ENCODE assay signal across 1 cellular context in genomic region chr11:62727833-62728721, GRCh38.
TF ChIP-seq lines count a peak whose summit lies in the region.

A gene with protein sequence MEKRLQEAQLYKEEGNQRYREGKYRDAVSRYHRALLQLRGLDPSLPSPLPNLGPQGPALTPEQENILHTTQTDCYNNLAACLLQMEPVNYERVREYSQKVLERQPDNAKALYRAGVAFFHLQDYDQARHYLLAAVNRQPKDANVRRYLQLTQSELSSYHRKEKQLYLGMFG (plus strand): TSS chr11:62728486. CDS start chr11:62728849, 363 bp downstream.

TF ChIP-seq in GM12878, 131 proteins besides CTCF, POLR2A, EP300 and RAD21 (continued from another document):
- TF ChIP-seq, protein P1, sequence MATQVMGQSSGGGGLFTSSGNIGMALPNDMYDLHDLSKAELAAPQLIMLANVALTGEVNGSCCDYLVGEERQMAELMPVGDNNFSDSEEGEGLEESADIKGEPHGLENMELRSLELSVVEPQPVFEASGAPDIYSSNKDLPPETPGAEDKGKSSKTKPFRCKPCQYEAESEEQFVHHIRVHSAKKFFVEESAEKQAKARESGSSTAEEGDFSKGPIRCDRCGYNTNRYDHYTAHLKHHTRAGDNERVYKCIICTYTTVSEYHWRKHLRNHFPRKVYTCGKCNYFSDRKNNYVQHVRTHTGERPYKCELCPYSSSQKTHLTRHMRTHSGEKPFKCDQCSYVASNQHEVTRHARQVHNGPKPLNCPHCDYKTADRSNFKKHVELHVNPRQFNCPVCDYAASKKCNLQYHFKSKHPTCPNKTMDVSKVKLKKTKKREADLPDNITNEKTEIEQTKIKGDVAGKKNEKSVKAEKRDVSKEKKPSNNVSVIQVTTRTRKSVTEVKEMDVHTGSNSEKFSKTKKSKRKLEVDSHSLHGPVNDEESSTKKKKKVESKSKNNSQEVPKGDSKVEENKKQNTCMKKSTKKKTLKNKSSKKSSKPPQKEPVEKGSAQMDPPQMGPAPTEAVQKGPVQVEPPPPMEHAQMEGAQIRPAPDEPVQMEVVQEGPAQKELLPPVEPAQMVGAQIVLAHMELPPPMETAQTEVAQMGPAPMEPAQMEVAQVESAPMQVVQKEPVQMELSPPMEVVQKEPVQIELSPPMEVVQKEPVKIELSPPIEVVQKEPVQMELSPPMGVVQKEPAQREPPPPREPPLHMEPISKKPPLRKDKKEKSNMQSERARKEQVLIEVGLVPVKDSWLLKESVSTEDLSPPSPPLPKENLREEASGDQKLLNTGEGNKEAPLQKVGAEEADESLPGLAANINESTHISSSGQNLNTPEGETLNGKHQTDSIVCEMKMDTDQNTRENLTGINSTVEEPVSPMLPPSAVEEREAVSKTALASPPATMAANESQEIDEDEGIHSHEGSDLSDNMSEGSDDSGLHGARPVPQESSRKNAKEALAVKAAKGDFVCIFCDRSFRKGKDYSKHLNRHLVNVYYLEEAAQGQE (IDR thresholded peaks at IDR 0.05; ENCODE audit: low read depth, low read length) = peak; percentile 35; the same call in 1 of the 2 replicates
- TF ChIP-seq SREBF2 (IDR thresholded peaks at IDR 0.05; ENCODE audit: low read length) (no peak), CEBPB (IDR thresholded peaks at IDR 0.05; ENCODE audit: borderline replicate concordance in 1 of 2, low read depth in 2 of 2, low read length in 2 of 2) (peak in 1 of 2 experiments; percentile 73; a peak in 1 of 4 replicates), NFYA (IDR thresholded peaks at IDR 0.05; ENCODE audit: borderline replicate concordance, low read depth, low read length) (peak; percentile 69), YBX1 (IDR thresholded peaks at IDR 0.05) (no peak), ETV6 (conservative IDR thresholded peaks at IDR 0.05 in 1 of 2, IDR thresholded peaks at IDR 0.05 in 1 of 2; ENCODE audit: borderline replicate concordance in 1 of 2, low read depth in 1 of 2) (no peak; a peak in 1 of 4 replicates), HDGF (IDR thresholded peaks at IDR 0.05) (no peak), NR2C2 (IDR thresholded peaks at IDR 0.05; ENCODE audit: borderline replicate concordance, control insufficient read depth, insufficient read length, low read depth) (peak; percentile 79), NRF1 (conservative IDR thresholded peaks at IDR 0.05; ENCODE audit: low read depth, low read length) (no peak), DPF2 (IDR thresholded peaks at IDR 0.05) (no peak), FOXK2 (IDR thresholded peaks at IDR 0.05) (peak; percentile 39; the same call in 1 of the 2 replicates), FOXM1 (IDR thresholded peaks at IDR 0.05; ENCODE audit: low read depth, low read length) (peak; percentile 64; the same call in 1 of the 2 replicates), PML (IDR thresholded peaks at IDR 0.05; ENCODE audit: low read length) (peak; percentile 63), RUNX3 (IDR thresholded peaks at IDR 0.05; ENCODE audit: low read length) (peak; percentile 92), SP1 (IDR thresholded peaks at IDR 0.05; ENCODE audit: low read depth, low read length) (peak; percentile 80), IRF5 (IDR thresholded peaks at IDR 0.05; ENCODE audit: borderline replicate concordance) (no peak), KLF5 (IDR thresholded peaks at IDR 0.05; ENCODE audit: partially characterized antibody) (peak; percentile 47), E2F8 (IDR thresholded peaks at IDR 0.05; ENCODE audit: low read depth, partially characterized antibody) (no peak), CBFB (IDR thresholded peaks at IDR 0.05; ENCODE audit: low read depth) (peak; percentile 76; the same call in 1 of the 2 replicates), BACH1 (IDR thresholded peaks at IDR 0.05; ENCODE audit: borderline replicate concordance) (0 out of 2 replicates have a peak, but pooled peaks have one; percentile 13), ASH2L (IDR thresholded peaks at IDR 0.05; ENCODE audit: borderline replicate concordance, low read depth) (peak; percentile 52; the same call in 1 of the 2 replicates), BHLHE40 (IDR thresholded peaks at IDR 0.05; ENCODE audit: borderline replicate concordance in 1 of 2, low read depth in 2 of 2, low read length in 1 of 2) (peak in 1 of 2 experiments; percentile 28; a peak in 2 of 4 replicates), TCF7 (IDR thresholded peaks at IDR 0.05; ENCODE audit: borderline replicate concordance) (no peak), ATF7 (IDR thresholded peaks at IDR 0.05; ENCODE audit: low read depth) (peak; percentile 44)
- TF ChIP-seq, protein P2, sequence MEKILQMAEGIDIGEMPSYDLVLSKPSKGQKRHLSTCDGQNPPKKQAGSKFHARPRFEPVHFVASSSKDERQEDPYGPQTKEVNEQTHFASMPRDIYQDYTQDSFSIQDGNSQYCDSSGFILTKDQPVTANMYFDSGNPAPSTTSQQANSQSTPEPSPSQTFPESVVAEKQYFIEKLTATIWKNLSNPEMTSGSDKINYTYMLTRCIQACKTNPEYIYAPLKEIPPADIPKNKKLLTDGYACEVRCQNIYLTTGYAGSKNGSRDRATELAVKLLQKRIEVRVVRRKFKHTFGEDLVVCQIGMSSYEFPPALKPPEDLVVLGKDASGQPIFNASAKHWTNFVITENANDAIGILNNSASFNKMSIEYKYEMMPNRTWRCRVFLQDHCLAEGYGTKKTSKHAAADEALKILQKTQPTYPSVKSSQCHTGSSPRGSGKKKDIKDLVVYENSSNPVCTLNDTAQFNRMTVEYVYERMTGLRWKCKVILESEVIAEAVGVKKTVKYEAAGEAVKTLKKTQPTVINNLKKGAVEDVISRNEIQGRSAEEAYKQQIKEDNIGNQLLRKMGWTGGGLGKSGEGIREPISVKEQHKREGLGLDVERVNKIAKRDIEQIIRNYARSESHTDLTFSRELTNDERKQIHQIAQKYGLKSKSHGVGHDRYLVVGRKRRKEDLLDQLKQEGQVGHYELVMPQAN (conservative IDR thresholded peaks at IDR 0.05) = peak; percentile 86
- TF ChIP-seq, protein P3, sequence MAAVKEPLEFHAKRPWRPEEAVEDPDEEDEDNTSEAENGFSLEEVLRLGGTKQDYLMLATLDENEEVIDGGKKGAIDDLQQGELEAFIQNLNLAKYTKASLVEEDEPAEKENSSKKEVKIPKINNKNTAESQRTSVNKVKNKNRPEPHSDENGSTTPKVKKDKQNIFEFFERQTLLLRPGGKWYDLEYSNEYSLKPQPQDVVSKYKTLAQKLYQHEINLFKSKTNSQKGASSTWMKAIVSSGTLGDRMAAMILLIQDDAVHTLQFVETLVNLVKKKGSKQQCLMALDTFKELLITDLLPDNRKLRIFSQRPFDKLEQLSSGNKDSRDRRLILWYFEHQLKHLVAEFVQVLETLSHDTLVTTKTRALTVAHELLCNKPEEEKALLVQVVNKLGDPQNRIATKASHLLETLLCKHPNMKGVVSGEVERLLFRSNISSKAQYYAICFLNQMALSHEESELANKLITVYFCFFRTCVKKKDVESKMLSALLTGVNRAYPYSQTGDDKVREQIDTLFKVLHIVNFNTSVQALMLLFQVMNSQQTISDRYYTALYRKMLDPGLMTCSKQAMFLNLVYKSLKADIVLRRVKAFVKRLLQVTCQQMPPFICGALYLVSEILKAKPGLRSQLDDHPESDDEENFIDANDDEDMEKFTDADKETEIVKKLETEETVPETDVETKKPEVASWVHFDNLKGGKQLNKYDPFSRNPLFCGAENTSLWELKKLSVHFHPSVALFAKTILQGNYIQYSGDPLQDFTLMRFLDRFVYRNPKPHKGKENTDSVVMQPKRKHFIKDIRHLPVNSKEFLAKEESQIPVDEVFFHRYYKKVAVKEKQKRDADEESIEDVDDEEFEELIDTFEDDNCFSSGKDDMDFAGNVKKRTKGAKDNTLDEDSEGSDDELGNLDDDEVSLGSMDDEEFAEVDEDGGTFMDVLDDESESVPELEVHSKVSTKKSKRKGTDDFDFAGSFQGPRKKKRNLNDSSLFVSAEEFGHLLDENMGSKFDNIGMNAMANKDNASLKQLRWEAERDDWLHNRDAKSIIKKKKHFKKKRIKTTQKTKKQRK (IDR thresholded peaks at IDR 0.05; ENCODE audit: low read depth, low read length) = no peak
- TF ChIP-seq, protein P4, sequence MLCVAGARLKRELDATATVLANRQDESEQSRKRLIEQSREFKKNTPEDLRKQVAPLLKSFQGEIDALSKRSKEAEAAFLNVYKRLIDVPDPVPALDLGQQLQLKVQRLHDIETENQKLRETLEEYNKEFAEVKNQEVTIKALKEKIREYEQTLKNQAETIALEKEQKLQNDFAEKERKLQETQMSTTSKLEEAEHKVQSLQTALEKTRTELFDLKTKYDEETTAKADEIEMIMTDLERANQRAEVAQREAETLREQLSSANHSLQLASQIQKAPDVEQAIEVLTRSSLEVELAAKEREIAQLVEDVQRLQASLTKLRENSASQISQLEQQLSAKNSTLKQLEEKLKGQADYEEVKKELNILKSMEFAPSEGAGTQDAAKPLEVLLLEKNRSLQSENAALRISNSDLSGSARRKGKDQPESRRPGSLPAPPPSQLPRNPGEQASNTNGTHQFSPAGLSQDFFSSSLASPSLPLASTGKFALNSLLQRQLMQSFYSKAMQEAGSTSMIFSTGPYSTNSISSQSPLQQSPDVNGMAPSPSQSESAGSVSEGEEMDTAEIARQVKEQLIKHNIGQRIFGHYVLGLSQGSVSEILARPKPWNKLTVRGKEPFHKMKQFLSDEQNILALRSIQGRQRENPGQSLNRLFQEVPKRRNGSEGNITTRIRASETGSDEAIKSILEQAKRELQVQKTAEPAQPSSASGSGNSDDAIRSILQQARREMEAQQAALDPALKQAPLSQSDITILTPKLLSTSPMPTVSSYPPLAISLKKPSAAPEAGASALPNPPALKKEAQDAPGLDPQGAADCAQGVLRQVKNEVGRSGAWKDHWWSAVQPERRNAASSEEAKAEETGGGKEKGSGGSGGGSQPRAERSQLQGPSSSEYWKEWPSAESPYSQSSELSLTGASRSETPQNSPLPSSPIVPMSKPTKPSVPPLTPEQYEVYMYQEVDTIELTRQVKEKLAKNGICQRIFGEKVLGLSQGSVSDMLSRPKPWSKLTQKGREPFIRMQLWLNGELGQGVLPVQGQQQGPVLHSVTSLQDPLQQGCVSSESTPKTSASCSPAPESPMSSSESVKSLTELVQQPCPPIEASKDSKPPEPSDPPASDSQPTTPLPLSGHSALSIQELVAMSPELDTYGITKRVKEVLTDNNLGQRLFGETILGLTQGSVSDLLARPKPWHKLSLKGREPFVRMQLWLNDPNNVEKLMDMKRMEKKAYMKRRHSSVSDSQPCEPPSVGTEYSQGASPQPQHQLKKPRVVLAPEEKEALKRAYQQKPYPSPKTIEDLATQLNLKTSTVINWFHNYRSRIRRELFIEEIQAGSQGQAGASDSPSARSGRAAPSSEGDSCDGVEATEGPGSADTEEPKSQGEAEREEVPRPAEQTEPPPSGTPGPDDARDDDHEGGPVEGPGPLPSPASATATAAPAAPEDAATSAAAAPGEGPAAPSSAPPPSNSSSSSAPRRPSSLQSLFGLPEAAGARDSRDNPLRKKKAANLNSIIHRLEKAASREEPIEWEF (IDR thresholded peaks at IDR 0.05; ENCODE audit: insufficient replicate concordance, low read depth, low read length) = peak; percentile 3
